Comparison of ENCODE assay signal across 11 cellular contexts in the genomic region with DNA sequence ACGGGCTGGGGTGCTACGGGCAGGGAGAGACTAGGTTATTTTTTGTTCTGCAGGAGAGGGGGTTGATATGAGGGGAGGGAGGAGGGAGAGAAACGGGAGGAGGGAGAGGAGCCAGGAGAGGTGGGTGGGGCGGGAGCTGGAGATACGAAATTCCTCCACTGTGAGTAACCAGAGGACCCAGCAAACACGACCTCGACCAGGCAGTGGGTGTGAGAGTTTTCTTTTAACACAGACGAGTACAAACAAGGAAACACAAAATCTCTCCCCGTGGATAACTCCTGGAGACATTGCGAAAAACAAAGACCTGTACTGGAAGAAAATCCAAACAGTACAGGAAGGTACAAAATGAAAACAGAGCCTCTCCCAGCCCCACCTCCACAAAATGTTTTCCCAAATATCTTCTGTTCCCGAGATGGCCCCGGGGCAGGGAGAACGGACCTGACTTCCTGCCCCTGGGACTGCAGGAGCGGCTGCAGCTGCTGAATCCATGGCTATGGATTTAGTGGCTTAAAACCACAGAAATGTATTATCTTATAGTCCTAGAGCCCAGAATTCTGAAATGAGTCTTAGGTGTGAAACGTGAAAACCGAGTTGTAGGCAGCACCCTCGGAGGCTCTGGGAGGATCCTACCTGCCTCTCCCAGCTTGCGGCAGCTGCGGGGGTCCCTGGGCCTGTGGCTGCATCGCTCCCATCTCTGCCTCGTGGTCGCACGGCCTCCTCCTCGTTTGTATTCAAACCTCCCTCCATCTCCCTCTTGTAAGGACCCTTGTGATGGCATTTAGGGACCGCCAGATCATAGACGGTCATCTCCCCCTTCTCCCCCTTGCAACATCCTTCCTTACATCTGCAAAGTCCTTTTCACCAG.
DNase-seq lines count a peak whose midpoint lies in the region; ATAC-seq and TF ChIP-seq lines count a peak whose summit lies in the region.
"Had no signal": no experiment of that assay in that cellular context is flagged by ENCODE, and none has a peak within 500 bp of the region (broad histone marks: within the 10 kb centered on the region; RNA-seq: fewer than 3 reads in every experiment).

No MANE protein-coding gene starts in this region.

- H3K23ac ChIP-seq in IMR-90 (ENCODE audit: low read depth, low read length): no peak overlapping the region

- H3K27me3 Mint-ChIP-seq in mesothelial cell of epicardium (ENCODE audit: low read depth): no peaks in the 10 kb centered on the region

- H2BK15ac ChIP-seq in IMR-90 (ENCODE audit: low read depth, low read length): no peak overlapping the region

- no peak overlapping the region for H3K4me3 Mint-ChIP-seq in mesothelial cell of epicardium
- H3K4me3 Mint-ChIP-seq: B cell had no signal

- H3K4me1 ChIP-seq in IMR-90 (ENCODE audit: control insufficient read depth, insufficient read depth, low read length): peaks cover 3% of the 10 kb centered on the region; the same call in 1 of the 2 replicates

- H3K4me2 ChIP-seq in IMR-90 (ENCODE audit: low read depth, low read length): peak overlapping the region; percentile 32; the same call in 1 of the 2 replicates

- WGBS in IMR-90 (ENCODE audit: extremely low coverage in 2 of 2, insufficient read length in 1 of 2), 2 experiments: 81% methylated on average over 13 of the region's 26 CpGs; no CpG with 5 or more reads in 1 of the 2 experiments

- peak overlapping the region; percentile 3 for H2AK9ac ChIP-seq in IMR-90 (replicated peaks; ENCODE audit: low read depth, low read length, poor library complexity)

- H3K9me1 ChIP-seq in IMR-90 (ENCODE audit: insufficient read depth, low read length): no peaks in the 10 kb centered on the region; the same call in 1 of the 2 replicates

- dilution Hi-C loops in IMR-90 (cut with HindIII; ENCODE audit: low sequenced_read_pairs, unreplicated experiment): no loop called here

- H2AK5ac ChIP-seq in IMR-90 (ENCODE audit: low read depth, low read length): no peak overlapping the region

- H3K4me3 ChIP-seq in IMR-90 (ENCODE audit: insufficient read depth, low read depth, low read length) (no peak overlapping the region), coronary artery (peak overlapping the region; percentile 36)

- H3K27ac Mint-ChIP-seq in mesothelial cell of epicardium: peak overlapping the region; percentile 90
- H3K27ac Mint-ChIP-seq: B cell had no signal

- TF ChIP-seq CTCF in IMR-90 (conservative IDR thresholded peaks at IDR 0.05; ENCODE audit: low read depth, low read length): no peak
- TF ChIP-seq CTCF in coronary artery (IDR thresholded peaks at IDR 0.05): no peak
- TF ChIP-seq CTCF in mesothelial cell of epicardium (IDR thresholded peaks at IDR 0.05; ENCODE audit: unreplicated experiment): no peak

- no peak overlapping the region; the same call in 1 of the 2 replicates for H3K4ac ChIP-seq in IMR-90 (ENCODE audit: low read depth, low read length)

- CTCF ChIA-PET in IMR-90 (lab: Yijun Ruan, JAX): interaction anchor here (0.6 kb wide), 1 partner anchor 65 kb away, joined by 5 read pairs; no protein-coding TSS in a partner anchor

- TF ChIP-seq POLR2A in IMR-90 (IDR thresholded peaks at IDR 0.05; ENCODE audit: low read depth, low read length): no peak

- no peaks in the 10 kb centered on the region for H3K9me3 Mint-ChIP-seq in mesothelial cell of epicardium

- no peak overlapping the region; the same call in 1 of the 2 replicates for H3K56ac ChIP-seq in IMR-90 (ENCODE audit: extremely low read depth, insufficient read depth, low read length)

- H2BK20ac ChIP-seq in IMR-90 (ENCODE audit: low read depth, low read length): peak overlapping the region; percentile 47; the same call in 1 of the 2 replicates

- H3K36me3 Mint-ChIP-seq in mesothelial cell of epicardium: no peaks in the 10 kb centered on the region

- no peak overlapping the region for H2BK5ac ChIP-seq in IMR-90 (ENCODE audit: low read depth, low read length, poor library complexity, severe bottlenecking)

- ATAC-seq in IMR-90 (ENCODE audit: low read depth) (peak; percentile 85), HG03354 (IDR thresholded peaks at IDR 0.05; ENCODE audit: poor library complexity, severe bottlenecking, unreplicated experiment) (no peak)

- no peak overlapping the region for H4K5ac ChIP-seq in IMR-90 (ENCODE audit: low read depth, low read length)

- intact Hi-C loops in IMR-90 (cut with micrococcal nuclease): no loop called here

- POLR2A ChIA-PET in IMR-90 (lab: Charles Lee; ENCODE audit: unreplicated experiment): no interaction called here

- H3K27ac ChIP-seq in IMR-90 (ENCODE audit: insufficient read depth, low read length) (no peak overlapping the region), coronary artery (peak overlapping the region; percentile 50 to 75)

- in situ Hi-C loops in IMR-90 (cut with MboI; ENCODE audit: low sequenced_read_pairs): no loop called here

- peak overlapping the region in 1 of 2 experiments; percentile 34; a peak in 1 of 4 replicates for H4K8ac ChIP-seq in IMR-90 (ENCODE audit: low read depth in 2 of 2, low read length in 2 of 2)

- peak overlapping the region; percentile 45; the same call in 1 of the 2 replicates for H4K91ac ChIP-seq in IMR-90 (ENCODE audit: insufficient read depth, low read depth, low read length)

- H3K4me1 Mint-ChIP-seq in mesothelial cell of epicardium: peaks cover 58% of the 10 kb centered on the region
- H3K4me1 Mint-ChIP-seq: B cell had no signal

- H3K27me3 ChIP-seq in IMR-90 (ENCODE audit: control insufficient read depth, insufficient read depth, low read length): peaks cover 23% of the 10 kb centered on the region

- H2AFZ ChIP-seq in IMR-90 (replicated peaks; ENCODE audit: low read length, poor library complexity): peak overlapping the region; percentile 69

- no peak overlapping the region for H3K9ac ChIP-seq in IMR-90 (ENCODE audit: low read depth, low read length)

- peak; percentile 92 for DNase-seq in A172 (ENCODE audit: low spot score)
- DNase-seq in IMR-90: peak; percentile 67
- no peak for DNase-seq in coronary artery (ENCODE audit: low spot score)
- no peak for DNase-seq in mesothelial cell of epicardium (ENCODE audit: low spot score in 2 of 2, unreplicated experiment in 2 of 2)
- DNase-seq in HuH-7 (ENCODE audit: low spot score): no peak
- DNase-seq in OCI-M2 (lab: John Stamatoyannopoulos, UW; ENCODE audit: unreplicated experiment): no peak
- DNase-seq in activated CD4-positive, alpha-beta T cell treated with anti-CD3 and anti-CD28 coated beads, Interleukin-2, amount 50 U/mL, for 1 hour: no peak
- DNase-seq: activated naive CD4-positive, alpha-beta T cell treated with anti-CD3 and anti-CD28 coated beads, Interleukin-2, amount 50 U/mL, for 16 hours; NCI-H2227 treated with DMSO at 0.1 percent for 48 hours had no signal

- H4K20me1 ChIP-seq in IMR-90 (ENCODE audit: insufficient read depth, low read length): no peaks in the 10 kb centered on the region

- H3K18ac ChIP-seq in IMR-90 (ENCODE audit: low read depth, low read length): no peak overlapping the region

- no peaks in the 10 kb centered on the region for H3K9me3 ChIP-seq in IMR-90 (ENCODE audit: control insufficient read depth, insufficient read depth, low read length)

- no peak for TF ChIP-seq RAD21 in IMR-90 (IDR thresholded peaks at IDR 0.05; ENCODE audit: low read length)

- BruUV-seq in IMR-90 (replicated peaks; lab: Mats Ljungman, UMichigan): no TSS peak

- no peaks in the 10 kb centered on the region for H3K36me3 ChIP-seq in IMR-90 (ENCODE audit: control insufficient read depth, insufficient read depth, low read length)

- H3K14ac ChIP-seq in IMR-90 (replicated peaks; ENCODE audit: low read depth, low read length): no peak overlapping the region

- peak overlapping the region; percentile 16; the same call in 1 of the 2 replicates for H2BK120ac ChIP-seq in IMR-90 (ENCODE audit: low read depth, low read length)

- H3K79me1 ChIP-seq in IMR-90 (ENCODE audit: low read depth in 1 of 2, low read length in 2 of 2): no peaks in the 10 kb centered on the region

TF ChIP-seq in IMR-90, 13 proteins besides CTCF, POLR2A, EP300 and RAD21:
- TF ChIP-seq NFE2L2 (IDR thresholded peaks at IDR 0.05; ENCODE audit: low read depth, low read length): no peak
- 0 out of 2 replicates have a peak, but pooled peaks have one; percentile 14 for TF ChIP-seq CEBPB (IDR thresholded peaks at IDR 0.05; ENCODE audit: low read depth, low read length)
TF ChIP-seq in IMR-90: peak in this region for 1.

Comparison
In these comparisons a context has a peak if more than half of its experiments do, and no peak if none do; other contexts are left out.
1. DNase-seq: peak in A172 (single experiment) and IMR-90 (single experiment); none in coronary artery (single experiment), mesothelial cell of epicardium (0 of 2), HuH-7 (single experiment), OCI-M2 (single experiment) and activated CD4-positive, alpha-beta T cell treated with anti-CD3 and anti-CD28 coated beads, Interleukin-2, amount 50 U/mL, for 1 hour (single experiment).